ENCODE assay signal across 24 cellular contexts in the genomic region with DNA sequence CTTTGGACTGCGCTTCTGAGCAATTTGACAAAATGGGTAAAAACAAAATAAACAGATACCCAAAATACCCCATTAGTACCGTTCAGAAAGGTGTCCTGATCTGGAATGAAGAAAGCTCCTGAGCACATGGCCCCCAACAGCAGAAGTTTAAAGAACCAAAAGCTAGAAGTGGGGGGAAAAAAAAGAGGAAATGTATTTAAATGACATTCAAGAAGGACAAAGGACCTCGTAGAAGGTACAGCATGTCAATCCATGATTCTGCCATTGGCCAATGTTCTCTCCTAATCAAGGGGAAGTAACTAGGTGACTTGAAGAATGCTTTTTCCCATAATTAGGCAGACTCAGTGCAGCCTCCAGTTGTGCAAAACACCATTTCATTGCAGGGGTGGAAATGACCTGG.
DNase-seq lines count a peak whose midpoint lies in the region; TF ChIP-seq lines count a peak whose summit lies in the region.
"Had no signal": no experiment of that assay in that cellular context is flagged by ENCODE, and none has a peak within 500 bp of the region (broad histone marks: within the 10 kb centered on the region; RNA-seq: fewer than 3 reads in every experiment).

No MANE protein-coding gene starts in this region.

- H3K9me3 ChIP-seq in SU-DHL-6 (ENCODE audit: insufficient read depth, low read length) (no peaks in the 10 kb centered on the region), esophagus muscularis mucosa (no peaks in the 10 kb centered on the region)
- H3K9me3 ChIP-seq: HAP-1, heart right ventricle had no signal

- intact Hi-C loops in esophagus muscularis mucosa (cut with DNase I), result no loop called here

- peaks cover 28% of the 10 kb centered on the region for H3F3A ChIP-seq in SU-DHL-6 (ENCODE audit: insufficient read depth)

- TF ChIP-seq CTCF in HL-60 (IDR thresholded peaks at IDR 0.05; ENCODE audit: insufficient read depth, low read length), result no peak
- TF ChIP-seq CTCF in SU-DHL-6 (IDR thresholded peaks at IDR 0.05; ENCODE audit: insufficient read depth, low read length, poor library complexity, severe bottlenecking), result no peak
- no peak for TF ChIP-seq CTCF in mesothelial cell of epicardium (IDR thresholded peaks at IDR 0.05; ENCODE audit: unreplicated experiment)
- TF ChIP-seq CTCF in esophagus muscularis mucosa (IDR thresholded peaks at IDR 0.05), result no peak

- H3K36me3 ChIP-seq in SU-DHL-6 (ENCODE audit: low read length), result peaks cover 48% of the 10 kb centered on the region
- peaks cover 0 to 35% (median 25%) of the 10 kb centered on the region in 4 donors for H3K36me3 ChIP-seq in esophagus muscularis mucosa
- H3K36me3 ChIP-seq: brain microvascular endothelial cell, HAP-1 had no signal

- peak overlapping the region; percentile 25 for H3K27ac Mint-ChIP-seq in mesothelial cell of epicardium

- H3K4me3 ChIP-seq in HL-60 (replicated peaks; ENCODE audit: insufficient read depth, low read length) (no peak overlapping the region), SU-DHL-6 (ENCODE audit: insufficient read depth, low read length, poor library complexity, severe bottlenecking) (no peak overlapping the region), esophagus muscularis mucosa (no peak overlapping the region)
- H3K4me3 ChIP-seq: HAP-1, heart right ventricle, lung, PC-9 had no signal

- TF ChIP-seq EP300 in esophagus muscularis mucosa (IDR thresholded peaks at IDR 0.05), result no peak

- H3K79me2 ChIP-seq in SU-DHL-6 (ENCODE audit: insufficient read depth, low read length), result peaks cover 55% of the 10 kb centered on the region

- no peaks in the 10 kb centered on the region for H3K27me3 Mint-ChIP-seq in mesothelial cell of epicardium (ENCODE audit: low read depth)

- peak overlapping the region; percentile 1 for H3K27ac ChIP-seq in HL-60 (replicated peaks)
- peak overlapping the region; percentile 39 for H3K27ac ChIP-seq in SU-DHL-6 (ENCODE audit: low read depth, low read length)
- no peak overlapping the region for H3K27ac ChIP-seq in esophagus muscularis mucosa (replicated peaks in 1 of 4)
- H3K27ac ChIP-seq: brain microvascular endothelial cell, heart right ventricle, PC-9 had no signal

- H3K4me2 ChIP-seq in SU-DHL-6 (ENCODE audit: low read depth, low read length, poor library complexity, severe bottlenecking), result no peak overlapping the region
- H3K4me2 ChIP-seq: PC-9 had no signal

- no peaks in the 10 kb centered on the region for H3K9me3 Mint-ChIP-seq in mesothelial cell of epicardium

- peaks cover 0 to 11% (median 0%) of the 10 kb centered on the region in 4 donors for H3K4me1 ChIP-seq in esophagus muscularis mucosa

- H3K4me1 Mint-ChIP-seq in mesothelial cell of epicardium, result peaks cover 50% of the 10 kb centered on the region

- TF ChIP-seq POLR2A in esophagus muscularis mucosa (IDR thresholded peaks at IDR 0.05; ENCODE audit: low read depth), result no peak

- H3K9ac ChIP-seq in SU-DHL-6 (ENCODE audit: low read length), result no peak overlapping the region

- WGBS in esophagus muscularis mucosa, result 84% methylated on average over 3 of the region's 3 CpGs

- H2AFZ ChIP-seq in SU-DHL-6 (ENCODE audit: low read depth, low read length, severe bottlenecking), result no peak overlapping the region
- H2AFZ ChIP-seq: PC-9 had no signal

- peaks cover 30% of the 10 kb centered on the region for H3K36me3 Mint-ChIP-seq in mesothelial cell of epicardium

- H3K9me2 ChIP-seq in SU-DHL-6 (replicated peaks; ENCODE audit: insufficient read depth, low read length), result no peaks in the 10 kb centered on the region

- DNase-seq in SKM-1 treated with dmso at 0.1 percent for 144 hours (lab: John Stamatoyannopoulos, UW; ENCODE audit: unreplicated experiment) (peak; percentile 4), SKM-1 (lab: John Stamatoyannopoulos, UW; ENCODE audit: unreplicated experiment) (no peak), HL-60 (ENCODE audit: low read depth in 1 of 2, low spot score in 1 of 2) (peak in 1 of 2 experiments; percentile 17), mesothelial cell of epicardium (ENCODE audit: low spot score in 2 of 2, unreplicated experiment in 2 of 2) (no peak), NCI-H2171 treated with DMSO at 0.1 percent for 48 hours (lab: John Stamatoyannopoulos, UW) (no peak), DMS79 treated with DMSO at 0.1 percent for 48 hours (lab: John Stamatoyannopoulos, UW) (no peak), esophagus muscularis mucosa (ENCODE audit: extremely low spot score) (no peak)
- DNase-seq: 8988T; activated CD4-positive, alpha-beta T cell treated with anti-CD3 and anti-CD28 coated beads for 4 hours; activated effector memory CD4-positive, alpha-beta T cell treated with Interleukin-2 at 50 U/mL for 16 hours; brain microvascular endothelial cell; COR-L47; erythroblast; foreskin fibroblast; heart right ventricle; NCI-H1417; NCI-H2107; PC-9; SHP77; T-helper 1 cell; trophoblast cell had no signal

- no peak overlapping the region for H3K4me3 Mint-ChIP-seq in mesothelial cell of epicardium

- no peaks in the 10 kb centered on the region for H4K20me1 ChIP-seq in SU-DHL-6 (ENCODE audit: low read depth, low read length)

- no peaks in the 10 kb centered on the region for H3K27me3 ChIP-seq in HL-60 (ENCODE audit: insufficient read depth, poor library complexity, severe bottlenecking)
- H3K27me3 ChIP-seq in SU-DHL-6 (ENCODE audit: low read length), result no peaks in the 10 kb centered on the region
- H3K27me3 ChIP-seq in esophagus muscularis mucosa, result no peaks in the 10 kb centered on the region
- H3K27me3 ChIP-seq: brain microvascular endothelial cell, heart right ventricle had no signal

Comparison
In these comparisons a context has a peak if more than half of its experiments do, and no peak if none do; other contexts are left out.
1. H3K27ac ChIP-seq: peak in HL-60 (single experiment) and SU-DHL-6 (single experiment); none in esophagus muscularis mucosa (0 of 4).